Comparison of ENCODE assay signal across 9 cellular contexts in the genomic region with DNA sequence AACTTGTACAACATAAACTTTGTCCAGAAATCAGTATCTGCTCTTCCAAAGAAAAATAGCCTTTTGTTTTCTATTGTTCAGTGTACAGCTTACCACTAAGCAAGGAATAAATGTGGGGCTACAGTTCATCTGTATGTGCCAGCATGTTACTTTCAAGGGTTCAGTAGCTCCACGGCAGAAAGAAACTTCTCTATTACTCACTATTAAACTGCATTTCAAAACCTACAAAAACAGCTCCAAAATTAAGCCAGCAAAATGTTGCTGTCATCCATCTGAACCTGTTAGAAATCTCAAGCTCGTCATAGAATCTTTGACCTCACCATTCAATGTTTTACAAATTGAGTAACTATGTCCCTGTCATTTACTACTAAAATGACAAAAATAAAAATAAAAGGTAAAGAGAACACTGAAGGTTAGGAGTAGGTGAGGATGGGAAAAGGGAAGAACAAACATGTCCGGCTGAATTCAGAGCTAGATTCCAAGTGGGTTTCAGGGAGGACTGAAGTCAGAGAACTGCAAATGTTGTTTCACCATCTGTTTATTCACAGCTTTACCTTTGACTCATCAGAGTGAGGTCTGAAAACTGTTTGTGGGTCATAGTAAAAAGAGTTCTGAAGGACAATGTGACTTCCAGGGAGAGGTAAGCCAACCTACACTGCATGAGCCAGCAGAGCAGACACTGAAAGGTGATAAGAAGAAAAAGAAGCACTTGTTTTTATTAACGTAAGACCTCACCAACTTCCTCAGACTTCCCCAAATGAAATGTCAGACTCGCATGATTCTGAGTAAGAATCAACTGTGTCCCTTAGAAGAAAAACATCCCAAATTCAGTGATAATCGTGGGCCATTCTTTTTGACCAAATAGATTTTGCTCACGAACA.
DNase-seq lines count a peak whose midpoint lies in the region; ATAC-seq, FAIRE-seq and TF ChIP-seq lines count a peak whose summit lies in the region.
"Had no signal": no experiment of that assay in that cellular context is flagged by ENCODE, and none has a peak within 500 bp of the region (broad histone marks: within the 10 kb centered on the region; RNA-seq: fewer than 3 reads in every experiment).

No MANE protein-coding gene starts in this region.

- ATAC-seq in SK-N-SH treated with all-trans-retinoic acid at 6 μM for 48 hours (peak; percentile 56), esophagus mucosa (peak; percentile 53), GM21515 (IDR thresholded peaks at IDR 0.05; ENCODE audit: unreplicated experiment) (no peak), HG03442 (IDR thresholded peaks at IDR 0.05; ENCODE audit: unreplicated experiment) (no peak)

- no peak for FAIRE-seq in small intestine (lab: Jason Lieb, UNC)

- DNase-seq in DMS 273 (lab: John Stamatoyannopoulos, UW; ENCODE audit: unreplicated experiment), result peak; percentile 9
- DNase-seq in DMS 273 treated with DMSO at 0.1 percent for 48 hours (lab: John Stamatoyannopoulos, UW), result no peak
- no peak for DNase-seq in small intestine
- no peak for DNase-seq in RPMI8226

- H3K27me3 ChIP-seq in small intestine (ENCODE audit: control insufficient read depth in 2 of 2, insufficient read depth in 2 of 2, low read length in 2 of 2), result no peaks in the 10 kb centered on the region

- peak overlapping the region; percentile 26 to 29 for H3K27ac ChIP-seq in small intestine (ENCODE audit: low read depth in 1 of 2, low read length in 1 of 2)
- H3K27ac ChIP-seq: 22Rv1 had no signal

- H3K36me3 ChIP-seq in small intestine (ENCODE audit: control insufficient read depth in 2 of 2, insufficient read depth in 2 of 2, low read length in 2 of 2), result no peaks in the 10 kb centered on the region

- no peaks in the 10 kb centered on the region for H3K9me3 ChIP-seq in small intestine (ENCODE audit: control insufficient read depth, low read depth)

- H3K4me3 ChIP-seq in small intestine (ENCODE audit: low read depth in 1 of 2, low read length in 2 of 2), result no peak overlapping the region

- 62 to 69% (median 63%) methylated on average over 7 of the region's 7 CpGs for WGBS in small intestine, 3 donors

- H3K4me1 ChIP-seq in small intestine (ENCODE audit: control insufficient read depth in 2 of 2, insufficient read depth in 1 of 2, low read depth in 1 of 2, low read length in 1 of 2), result peaks cover 0 to 14% of the 10 kb centered on the region in 2 donors

TF ChIP-seq in SK-N-SH treated with all-trans-retinoic acid at 6 μM for 48 hours, 23 proteins besides CTCF, POLR2A, EP300 and RAD21:
- no peak for TF ChIP-seq ZNF8 (CRISPR knock-in tag; IDR thresholded peaks at IDR 0.05)
- TF ChIP-seq CSDC2 (CRISPR knock-in tag; IDR thresholded peaks at IDR 0.05), result no peak

Comparison
In these comparisons a context has a peak if more than half of its experiments do, and no peak if none do; other contexts are left out.
1. ATAC-seq: peak in SK-N-SH treated with all-trans-retinoic acid at 6 μM for 48 hours (single experiment) and esophagus mucosa (single experiment); none in GM21515 (single experiment) and HG03442 (single experiment).